In genomic region chr9:134365115-134365596, GRCh38 we compare ENCODE assay signal across 1 cellular context.
TF ChIP-seq lines count a peak whose summit lies in the region.

No MANE protein-coding gene starts in this region.

TF ChIP-seq in WTC11, 78 proteins besides CTCF, POLR2A, EP300 and RAD21 (continued from another document):
- TF ChIP-seq NFYB (CRISPR knock-in tag; conservative IDR thresholded peaks at IDR 0.05; ENCODE audit: low read depth) (no peak), NFE2L1 (CRISPR knock-in tag; IDR thresholded peaks at IDR 0.05) (no peak), IRF2 (CRISPR knock-in tag; IDR thresholded peaks at IDR 0.05; ENCODE audit: borderline replicate concordance, low read depth) (no peak), JUN (CRISPR knock-in tag; IDR thresholded peaks at IDR 0.05) (no peak), OVOL2 (CRISPR knock-in tag; IDR thresholded peaks at IDR 0.05; ENCODE audit: borderline replicate concordance) (no peak), ZNF281 (CRISPR knock-in tag; IDR thresholded peaks at IDR 0.05) (no peak), ERG (CRISPR knock-in tag; IDR thresholded peaks at IDR 0.05) (no peak)
